In the genomic region with DNA sequence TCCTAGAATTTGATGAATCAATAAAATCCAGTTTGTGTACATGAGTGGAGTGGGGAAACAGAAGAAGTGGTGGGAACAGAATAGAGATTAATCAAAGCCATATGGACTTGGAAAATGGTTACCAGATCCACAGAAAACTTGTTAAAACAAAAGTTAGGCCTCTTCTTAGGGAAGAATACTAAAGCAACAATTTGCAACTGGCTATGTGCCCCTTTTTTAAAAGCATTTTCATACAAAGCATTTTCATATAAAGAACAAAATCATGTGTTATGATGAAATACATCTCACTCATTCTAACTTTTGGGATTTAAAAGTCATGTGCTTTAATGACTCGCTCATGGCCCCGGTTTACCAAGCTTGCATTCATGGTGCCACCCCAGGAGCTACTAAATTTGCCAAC, we compare ENCODE assay signal across 24 cellular contexts.
"Had no signal": no experiment of that assay in that cellular context is flagged by ENCODE, and none has a peak within 500 bp of the region (broad histone marks: within the 10 kb centered on the region; RNA-seq: fewer than 3 reads in every experiment).

No MANE protein-coding gene starts in this region.

- H3K4me3 ChIP-seq: coronary artery, lung, mucosa of descending colon, skin epidermis, upper lobe of left lung had no signal

- H3K9me3 Mint-ChIP-seq: activated CD8-positive, alpha-beta T cell treated with anti-CD3 and anti-CD28 coated beads for 36 hours; activated naive CD4-positive, alpha-beta T cell treated with anti-CD3 and anti-CD28 coated beads, Interleukin-2, amount 50 U/mL, for 72 hours; central memory CD8-positive, alpha-beta T cell; naive thymus-derived CD4-positive, alpha-beta T cell; WTC11 had no signal

- H3K27ac Mint-ChIP-seq: activated CD8-positive, alpha-beta T cell treated with anti-CD3 and anti-CD28 coated beads for 36 hours; activated naive CD4-positive, alpha-beta T cell treated with anti-CD3 and anti-CD28 coated beads, Interleukin-2, amount 50 U/mL, for 72 hours; naive thymus-derived CD4-positive, alpha-beta T cell; progenitor cell of endocrine pancreas; WTC11 had no signal

- H3K9me3 ChIP-seq: mucosa of descending colon, upper lobe of left lung had no signal

- H3K36me3 Mint-ChIP-seq: activated naive CD4-positive, alpha-beta T cell treated with anti-CD3 and anti-CD28 coated beads, Interleukin-2, amount 50 U/mL, for 72 hours; naive thymus-derived CD4-positive, alpha-beta T cell; WTC11 had no signal

- H3K27me3 Mint-ChIP-seq: central memory CD8-positive, alpha-beta T cell; progenitor cell of endocrine pancreas had no signal

- DNase-seq: activated CD4-positive, alpha-beta T cell treated with anti-CD3 and anti-CD28 coated beads for 48 hours; activated CD8-positive, alpha-beta memory T cell treated with anti-CD3 and anti-CD28 coated beads, Interleukin-2, amount 50 U/mL, for 4 hours; activated CD8-positive, alpha-beta T cell treated with anti-CD3 and anti-CD28 coated beads for 36 hours; activated effector memory CD4-positive, alpha-beta T cell treated with anti-CD3 and anti-CD28 coated beads, Interleukin-2, amount 50 U/mL, for 16 hours; activated T-cell treated with anti-CD3 and anti-CD28 coated beads, Interleukin-2, amount 50 U/mL, for 48 hours; amniotic stem cell; effector CD8-positive, alpha-beta T cell; mucosa of descending colon; naive thymus-derived CD4-positive, alpha-beta T cell; occipital lobe; right cardiac atrium; stimulated activated CD4-positive, alpha-beta T cell treated with anti-CD3 and anti-CD28 coated beads, Interleukin-15, amount 100 ng/mL, for 24 hours; stimulated activated CD4-positive, alpha-beta T cell treated with anti-CD3 and anti-CD28 coated beads, Interleukin-4, amount 100 ng/mL, for 24 hours; stimulated activated CD8-positive, alpha-beta memory T cell treated with anti-CD3 and anti-CD28 coated beads, Interleukin-4, amount 100 ng/mL, for 48 hours; stimulated activated naive CD8-positive, alpha-beta T cell treated with anti-CD3 and anti-CD28 coated beads, Interleukin-15, Interleukin-2, amounts not matched to agents 100 U/mL and 50 U/mL, for 24 hours; T-helper 2 cell; upper lobe of left lung had no signal

- H3K36me3 ChIP-seq: upper lobe of left lung had no signal

- ATAC-seq: activated CD8-positive, alpha-beta T cell treated with anti-CD3 and anti-CD28 coated beads for 36 hours; activated naive CD4-positive, alpha-beta T cell treated with anti-CD3 and anti-CD28 coated beads, Interleukin-2, amount 50 U/mL, for 72 hours; mucosa of descending colon; naive thymus-derived CD4-positive, alpha-beta T cell; right cardiac atrium; stimulated activated naive CD8-positive, alpha-beta T cell treated with anti-CD3 and anti-CD28 coated beads, Interleukin-15, Interleukin-2, amounts not matched to agents 100 U/mL and 50 U/mL, for 24 hours; WTC11 had no signal

- H3K27me3 ChIP-seq: upper lobe of left lung had no signal

- H3K27ac ChIP-seq: coronary artery, upper lobe of left lung had no signal

- H3K4me3 Mint-ChIP-seq: activated CD8-positive, alpha-beta T cell treated with anti-CD3 and anti-CD28 coated beads for 36 hours; central memory CD8-positive, alpha-beta T cell; naive thymus-derived CD4-positive, alpha-beta T cell; WTC11 had no signal
